ENCODE assay signal across 8 cellular contexts in genomic region chr2:181456660-181457120, GRCh38. TPM values are rescaled to one million over a fixed set of nuclear protein-coding genes. Genes with fewer than 3 reads are reported as not detected.
DNase-seq lines count a peak whose midpoint lies in the region; ATAC-seq and TF ChIP-seq lines count a peak whose summit lies in the region.

No MANE protein-coding gene starts in this region.

- H3K27ac ChIP-seq in neutrophil (peak overlapping the region; percentile 77), upper lobe of left lung (peak overlapping the region; percentile 73 to 87 (median 84))

- no peak for TF ChIP-seq EP300 in upper lobe of left lung (IDR thresholded peaks at IDR 0.05)

- peaks cover 57 to 60% of the 10 kb centered on the region in 2 experiments for H3K4me1 ChIP-seq in neutrophil (ENCODE audit: control insufficient read depth in 1 of 2, insufficient read depth in 1 of 2, low read depth in 1 of 2, low read length in 1 of 2)
- peaks cover 9 to 38% (median 26%) of the 10 kb centered on the region in 4 donors for H3K4me1 ChIP-seq in upper lobe of left lung

- ATAC-seq in HG02623 (IDR thresholded peaks at IDR 0.05; ENCODE audit: unreplicated experiment) (peak; percentile 72), upper lobe of left lung (ENCODE audit: low FRiP score in 2 of 2) (peak; percentile 82 to 83)

- H3K36me3 ChIP-seq in neutrophil (no peaks in the 10 kb centered on the region), upper lobe of left lung (no peaks in the 10 kb centered on the region)

- no peaks in the 10 kb centered on the region for H3K9me3 ChIP-seq in neutrophil
- no peaks in the 10 kb centered on the region for H3K9me3 ChIP-seq in upper lobe of left lung

- TF ChIP-seq CTCF in GM13977 (IDR thresholded peaks at IDR 0.05; ENCODE audit: extremely low read depth, insufficient read depth, missing control alignments): no peak
- no peak for TF ChIP-seq CTCF in fibroblast of mammary gland (conservative IDR thresholded peaks at IDR 0.05; ENCODE audit: control insufficient read depth, insufficient read depth, low read depth, low read length)
- TF ChIP-seq CTCF in neutrophil (IDR thresholded peaks at IDR 0.05): no peak
- no peak for TF ChIP-seq CTCF in upper lobe of left lung (IDR thresholded peaks at IDR 0.05)

- DNase-seq in GM13977 (ENCODE audit: low spot score): peak; percentile 49
- peak; percentile 47 for DNase-seq in NCI-H69 (lab: John Stamatoyannopoulos, UW)
- peak; percentile 45 for DNase-seq in activated T-cell treated with anti-CD3 and anti-CD28 coated beads for 1 hour (ENCODE audit: low read depth)
- peak; percentile 33 for DNase-seq in fibroblast of mammary gland (ENCODE audit: low read depth)
- peak in 1 of 2 donors; percentile 64 for DNase-seq in upper lobe of left lung
- no peak for DNase-seq in amniotic stem cell (lab: John Stamatoyannopoulos, UW)

- WGBS in upper lobe of left lung, 2 donors: 6 to 13% methylated on average over 17 of the region's 17 CpGs

- in situ Hi-C loops in GM13977 (cut with MboI; ENCODE audit: low pct_unique_long_range_greater_than_20kb, low sequenced_read_pairs, unreplicated experiment): loop anchor here (10.0 kb wide), 2 partner anchors 152 to 352 kb away; no protein-coding TSS in a partner anchor

- H3K4me3 ChIP-seq in fibroblast of mammary gland (ENCODE audit: control insufficient read depth, low read depth, low read length) (peak overlapping the region; percentile 77), neutrophil (ENCODE audit: low read depth in 1 of 2, low read length in 1 of 2) (peak overlapping the region; percentile 77 to 78), upper lobe of left lung (peak overlapping the region in 3 of 4 donors; percentile 60 to 70 (median 62))

- no peak for TF ChIP-seq POLR2A in upper lobe of left lung (IDR thresholded peaks at IDR 0.05)

- no peaks in the 10 kb centered on the region for H3K27me3 ChIP-seq in neutrophil
- H3K27me3 ChIP-seq in upper lobe of left lung: peaks cover 0 to 12% (median 0%) of the 10 kb centered on the region in 4 donors

RNA-seq across cellular contexts. Expression of gene ITGA4, which starts 0.5 kb away (rescaled TPM):
- total RNA-seq in upper lobe of left lung: 10 to 100 TPM; 13.9 to 30.5 (median 23.9) TPM
